Comparison of ENCODE assay signal across 10 cellular contexts in the genomic region with DNA sequence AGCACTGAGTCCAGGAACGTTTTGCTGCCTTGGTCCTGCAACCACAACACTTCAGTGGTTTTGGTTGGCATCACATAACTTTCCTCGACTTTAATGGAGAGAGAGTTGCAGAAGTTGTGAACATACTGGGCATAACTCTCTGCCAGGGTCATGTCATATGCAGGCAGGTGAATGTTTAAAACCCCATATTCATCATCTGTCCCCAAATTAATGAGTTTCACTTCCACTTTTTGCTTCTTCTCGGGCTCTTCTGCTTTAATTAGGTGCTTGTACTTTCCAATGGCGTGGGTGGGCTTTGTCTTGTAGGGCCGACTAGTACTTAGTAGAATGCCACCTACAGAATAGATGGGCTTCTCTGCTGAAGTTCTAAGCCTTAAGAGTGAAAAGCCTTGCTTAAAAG. TPM values are rescaled to one million over a fixed set of nuclear protein-coding genes. Genes with fewer than 3 reads are reported as not detected.
DNase-seq lines count a peak whose midpoint lies in the region; ATAC-seq and TF ChIP-seq lines count a peak whose summit lies in the region.
"Had no signal": no experiment of that assay in that cellular context is flagged by ENCODE, and none has a peak within 500 bp of the region (broad histone marks: within the 10 kb centered on the region; RNA-seq: fewer than 3 reads in every experiment).

No MANE protein-coding gene starts in this region.

- H3K9ac ChIP-seq in SU-DHL-6 (ENCODE audit: low read length) = peak overlapping the region; percentile 12

- H3K4me1 ChIP-seq in ascending aorta (no peaks in the 10 kb centered on the region), adrenal gland (replicated peaks in 1 of 2) (no peaks in the 10 kb centered on the region)
- H3K4me1 ChIP-seq: gastrocnemius medialis had no signal

- no peaks in the 10 kb centered on the region for H4K20me1 ChIP-seq in SU-DHL-6 (ENCODE audit: low read depth, low read length)

- peak; percentile 97 for ATAC-seq in GM18867 (IDR thresholded peaks at IDR 0.05; ENCODE audit: unreplicated experiment)
- ATAC-seq in GM21528 (IDR thresholded peaks at IDR 0.05; ENCODE audit: low FRiP score, unreplicated experiment) = peak; percentile 95
- peak; percentile 98 for ATAC-seq in HG03103 (IDR thresholded peaks at IDR 0.05; ENCODE audit: low read depth, unreplicated experiment)
- ATAC-seq: gastrocnemius medialis had no signal

- H3K9me3 ChIP-seq in SU-DHL-6 (ENCODE audit: insufficient read depth, low read length) = no peaks in the 10 kb centered on the region
- H3K9me3 ChIP-seq in ascending aorta = no peaks in the 10 kb centered on the region
- H3K9me3 ChIP-seq in adrenal gland (replicated peaks in 1 of 3) = no peaks in the 10 kb centered on the region
- H3K9me3 ChIP-seq: gastrocnemius medialis had no signal

- TF ChIP-seq CTCF in SU-DHL-6 (IDR thresholded peaks at IDR 0.05; ENCODE audit: insufficient read depth, low read length, poor library complexity, severe bottlenecking) = no peak
- TF ChIP-seq CTCF in ascending aorta (IDR thresholded peaks at IDR 0.05) = no peak
- no peak for TF ChIP-seq CTCF in adrenal gland (IDR thresholded peaks at IDR 0.05)

- H3K27me3 ChIP-seq in SU-DHL-6 (ENCODE audit: low read length) (no peaks in the 10 kb centered on the region), ascending aorta (no peaks in the 10 kb centered on the region), adrenal gland (no peaks in the 10 kb centered on the region)
- H3K27me3 ChIP-seq: gastrocnemius medialis had no signal

- H3K9me2 ChIP-seq in SU-DHL-6 (replicated peaks; ENCODE audit: insufficient read depth, low read length) = no peaks in the 10 kb centered on the region

- H3K4me3 ChIP-seq in SU-DHL-6 (ENCODE audit: insufficient read depth, low read length, poor library complexity, severe bottlenecking) (peak overlapping the region; percentile 2), ascending aorta (no peak overlapping the region), adrenal gland (no peak overlapping the region)
- H3K4me3 ChIP-seq: gastrocnemius medialis had no signal

- H3K36me3 ChIP-seq in SU-DHL-6 (ENCODE audit: low read length) = no peaks in the 10 kb centered on the region
- H3K36me3 ChIP-seq in ascending aorta = no peaks in the 10 kb centered on the region
- no peaks in the 10 kb centered on the region for H3K36me3 ChIP-seq in adrenal gland (replicated peaks in 1 of 2)
- H3K36me3 ChIP-seq: gastrocnemius medialis had no signal

- no peak for TF ChIP-seq POLR2A in adrenal gland (IDR thresholded peaks at IDR 0.05)

- peak overlapping the region; percentile 56 for H3K27ac ChIP-seq in SU-DHL-6 (ENCODE audit: low read depth, low read length)
- no peak overlapping the region for H3K27ac ChIP-seq in ascending aorta
- no peak overlapping the region for H3K27ac ChIP-seq in adrenal gland
- H3K27ac ChIP-seq: gastrocnemius medialis, VCaP had no signal

- DNase-seq in NCI-H128 (lab: John Stamatoyannopoulos, UW; ENCODE audit: unreplicated experiment) (no peak), ascending aorta (ENCODE audit: low spot score in 2 of 2) (no peak), adrenal gland (no peak)
- DNase-seq in activated CD8-positive, alpha-beta memory T cell treated with anti-CD3 and anti-CD28 coated beads, Interleukin-2, amount 50 U/mL, for 4 hours = no peak
- DNase-seq: gastrocnemius medialis had no signal

- no peaks in the 10 kb centered on the region for H3K79me2 ChIP-seq in SU-DHL-6 (ENCODE audit: insufficient read depth, low read length)

- H3K4me2 ChIP-seq in SU-DHL-6 (ENCODE audit: low read depth, low read length, poor library complexity, severe bottlenecking) = peak overlapping the region; percentile 51

- WGBS in adrenal gland, 4 donors = 52 to 60% (median 59%) methylated on average over 5 of the region's 5 CpGs

- H3F3A ChIP-seq in SU-DHL-6 (ENCODE audit: insufficient read depth) = no peaks in the 10 kb centered on the region

- intact Hi-C loops in ascending aorta (cut with DNase I) (no loop called here), adrenal gland (cut with DNase I) (no loop called here)

- no peak overlapping the region for H2AFZ ChIP-seq in SU-DHL-6 (ENCODE audit: low read depth, low read length, severe bottlenecking)

RNA-seq across cellular contexts. Expression of a gene that starts 45.2 kb away (rescaled TPM):
- total RNA-seq in ascending aorta (0.21 TPM), adrenal gland (under 1 TPM in 6 of 8 donors, not detected in 2; 0.23 to 0.84 (median 0.60) TPM)
- polyA plus RNA-seq in adrenal gland = under 1 TPM; 0.18 to 0.72 (median 0.30) TPM
- total RNA-seq: gastrocnemius medialis had no signal
